ENCODE assay signal across 11 cellular contexts in genomic region chr9:101904845-101905244, GRCh38.
"Had no signal": no experiment of that assay in that cellular context is flagged by ENCODE, and none has a peak within 500 bp of the region (broad histone marks: within the 10 kb centered on the region; RNA-seq: fewer than 3 reads in every experiment).

No MANE protein-coding gene starts in this region.

- H3K4me3 Mint-ChIP-seq: GM23338, H9, HFFc6 had no signal

- H3K4me1 Mint-ChIP-seq: GM23338, H9 had no signal

- H3K4me3 ChIP-seq: GM23248, GM23338, HAP-1 had no signal

- H3K27ac ChIP-seq: GM23248 had no signal

- H3K4me1 ChIP-seq: HAP-1 had no signal

- H3K9ac ChIP-seq: GM23248 had no signal

- H3K9me3 ChIP-seq: HAP-1 had no signal

- H2AFZ ChIP-seq: GM23248, GM23338 had no signal

- H3K4me2 ChIP-seq: GM23338 had no signal

- ATAC-seq: GM23338, HCT116 had no signal

- H3K9me3 Mint-ChIP-seq: H9 had no signal

- H3K27ac Mint-ChIP-seq: GM23338, H9, HFFc6 had no signal

- DNase-seq: GM23248, GOT3, H7, H9, HCEC 1CT, HFFc6 had no signal

- H3K36me3 ChIP-seq: HAP-1 had no signal

- FAIRE-seq: H1, H54 had no signal
